Comparison of ENCODE assay signal across 8 cellular contexts in the genomic region with DNA sequence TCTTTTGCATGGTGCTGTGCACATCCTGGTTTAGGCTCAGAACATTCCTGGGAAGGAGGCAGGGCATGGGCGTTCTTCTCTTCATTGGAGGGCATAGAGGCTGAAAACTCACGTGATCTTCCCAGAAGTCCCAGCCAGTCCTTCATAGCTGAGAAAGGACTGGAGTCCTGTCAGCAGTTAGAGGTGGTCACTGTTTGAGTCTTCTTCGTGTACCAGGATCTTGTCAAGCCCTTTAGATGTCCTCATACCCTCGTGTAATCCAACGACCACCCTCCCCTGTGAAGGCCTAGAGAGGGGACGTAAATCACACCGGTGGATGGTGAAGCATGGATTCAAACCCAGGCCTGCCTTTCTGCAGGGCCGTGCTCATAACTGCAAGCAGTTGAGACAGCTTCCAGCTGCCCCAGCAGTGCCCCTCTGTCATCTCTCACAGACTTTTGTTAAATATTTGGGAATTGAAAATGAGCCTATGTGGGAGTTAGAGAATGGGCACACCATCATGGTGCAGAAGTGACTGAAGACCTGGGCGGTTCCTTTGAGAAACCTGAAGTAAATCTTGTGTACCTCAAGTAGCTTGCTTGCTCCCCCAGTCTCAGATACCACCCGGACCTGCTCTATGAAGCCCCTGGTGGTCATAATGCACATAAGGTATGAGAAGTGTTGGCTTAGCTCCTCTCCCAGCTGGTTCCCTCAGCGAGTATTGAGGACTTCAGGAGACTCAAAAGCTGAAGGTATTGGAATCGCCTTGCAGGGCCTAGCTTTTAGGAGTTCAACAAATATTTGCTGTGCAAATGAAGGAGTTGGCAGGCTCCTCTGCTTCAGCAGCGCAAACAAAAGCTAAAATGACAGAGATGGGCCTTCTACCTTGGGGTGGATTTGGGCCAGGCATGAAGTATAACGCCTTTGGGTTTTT. TPM values are rescaled to one million over a fixed set of nuclear protein-coding genes. Genes with fewer than 3 reads are reported as not detected.
DNase-seq lines count a peak whose midpoint lies in the region; ATAC-seq and TF ChIP-seq lines count a peak whose summit lies in the region.

No MANE protein-coding gene starts in this region.

- H3K27ac ChIP-seq in heart left ventricle, result peak overlapping the region in 8 of 12 donors; percentile 3 to 91 (median 83)
- no peak overlapping the region for H3K27ac ChIP-seq in endodermal cell (ENCODE audit: low read depth, low read length)
- H3K27ac ChIP-seq in parathyroid adenoma, result peak overlapping the region; percentile 40

- H3K36me3 ChIP-seq in heart left ventricle (no peaks in the 10 kb centered on the region), endodermal cell (ENCODE audit: control insufficient read depth, insufficient read depth, low read length) (no peaks in the 10 kb centered on the region), parathyroid adenoma (ENCODE audit: control insufficient read depth, insufficient read depth, low read length) (no peaks in the 10 kb centered on the region)

- H3K36me3 Mint-ChIP-seq in endodermal cell (ENCODE audit: low read depth), result no peaks in the 10 kb centered on the region

- no peak overlapping the region for H3K9ac ChIP-seq in endodermal cell (ENCODE audit: extremely low read depth, low read length, poor library complexity, severe bottlenecking)
- H3K9ac ChIP-seq in parathyroid adenoma, result no peak overlapping the region

- peaks cover 50% of the 10 kb centered on the region for H3K79me2 ChIP-seq in parathyroid adenoma

- H3K4me3 Mint-ChIP-seq in endodermal cell, result peak overlapping the region; percentile 73

- intact Hi-C loops in heart left ventricle (cut with DNase I) (loop anchor here in 7 of 10 donors (2.0 to 5.0 kb wide), 9 partner anchors 38 to 63 kb away; no protein-coding TSS in a partner anchor), cardiac septum (cut with DNase I) (loop anchor here (2.0 kb wide), 2 partner anchors 39 to 61 kb away; no protein-coding TSS in a partner anchor)

- peak in 3 of 4 donors; percentile 31 to 40 (median 38) for ATAC-seq in heart left ventricle
- ATAC-seq in GM21447 (IDR thresholded peaks at IDR 0.05; ENCODE audit: unreplicated experiment), result no peak

- H3K9me3 Mint-ChIP-seq in endodermal cell, result peaks cover 9% of the 10 kb centered on the region

- H3K4me3 ChIP-seq in heart left ventricle, result peak overlapping the region in 11 of 12 donors; percentile 50 to 95 (median 72)
- H3K4me3 ChIP-seq in endodermal cell (ENCODE audit: low read length), result peak overlapping the region; percentile 86
- peak overlapping the region; percentile 85 for H3K4me3 ChIP-seq in parathyroid adenoma (ENCODE audit: low read depth, low read length)

- peaks cover 0 to 14% (median 0%) of the 10 kb centered on the region in 9 donors for H3K27me3 ChIP-seq in heart left ventricle
- peaks cover 31% of the 10 kb centered on the region for H3K27me3 ChIP-seq in endodermal cell (ENCODE audit: control insufficient read depth, insufficient read depth, low read length, poor library complexity, severe bottlenecking)
- H3K27me3 ChIP-seq in parathyroid adenoma (ENCODE audit: control insufficient read depth, insufficient read depth, low read length), result no peaks in the 10 kb centered on the region

- DNase-seq in heart left ventricle (no peak), cardiac septum (ENCODE audit: low spot score) (no peak), NCI-H146 (lab: John Stamatoyannopoulos, UW) (peak; percentile 60), endodermal cell (peak; percentile 83), occipital lobe (lab: John Stamatoyannopoulos, UW) (no peak)
- peak; percentile 41 to 48 for DNase-seq in activated CD4-positive, alpha-beta T cell treated with anti-CD3 and anti-CD28 coated beads, Interleukin-2, amount 50 U/mL, for 4 hours

- peak overlapping the region; percentile 96 for H3K4me2 ChIP-seq in parathyroid adenoma (ENCODE audit: low read length)

- peak overlapping the region; percentile 69 for H3K27ac Mint-ChIP-seq in endodermal cell

- TF ChIP-seq CTCF in heart left ventricle (IDR thresholded peaks at IDR 0.05) (peak in 10 of 12 donors; percentile 13 to 51 (median 37)), endodermal cell (conservative IDR thresholded peaks at IDR 0.05) (peak; percentile 78), parathyroid adenoma (IDR thresholded peaks at IDR 0.05) (peak; percentile 39)

- no peak for TF ChIP-seq POLR2A in heart left ventricle (IDR thresholded peaks at IDR 0.05)

- H3K27me3 Mint-ChIP-seq in endodermal cell (ENCODE audit: insufficient read depth), result peaks cover 33% of the 10 kb centered on the region

- H2AFZ ChIP-seq in parathyroid adenoma, result peak overlapping the region; percentile 84

- peaks cover 22% of the 10 kb centered on the region for H3K4me1 Mint-ChIP-seq in endodermal cell

- H3K9me3 ChIP-seq in heart left ventricle (peaks cover 0 to 14% (median 4%) of the 10 kb centered on the region in 12 donors), endodermal cell (ENCODE audit: control insufficient read depth, low read length) (peaks cover 13% of the 10 kb centered on the region), parathyroid adenoma (ENCODE audit: control insufficient read depth, low read length) (no peaks in the 10 kb centered on the region)

- H3K4me1 ChIP-seq in heart left ventricle, result peaks cover 0 to 24% (median 8%) of the 10 kb centered on the region in 12 donors
- no peaks in the 10 kb centered on the region for H3K4me1 ChIP-seq in endodermal cell (ENCODE audit: control insufficient read depth, insufficient read depth, low read length)
- H3K4me1 ChIP-seq in parathyroid adenoma, result peaks cover 12% of the 10 kb centered on the region

- WGBS in heart left ventricle, 4 donors, result 61 to 74% (median 68%) methylated on average over 14 of the region's 14 CpGs
- WGBS in endodermal cell (ENCODE audit: insufficient coverage in 1 of 2, insufficient read length in 1 of 2), 2 experiments, result 87% methylated on average over 10 to 14 of the region's 14 CpGs

RNA-seq across cellular contexts. Expression of a gene that starts 1.4 kb away (rescaled TPM):
- total RNA-seq in heart left ventricle (10 to 100 TPM in 1 of 9 donors, 1 to 10 TPM in 8; 1.7 to 12.1 (median 3.5) TPM), cardiac septum (5.5 TPM), endodermal cell (10 to 100 TPM in 1 of 2 donors, 1 to 10 TPM in 1; 5.8 to 11.6 TPM), occipital lobe (0.31 TPM)
- 1 to 10 TPM; 4.8 to 6.4 TPM for polyA plus RNA-seq in heart left ventricle
- polyA plus RNA-seq in endodermal cell (2013, experiment 1 of 2), result 6.5 TPM
- polyA plus RNA-seq in endodermal cell (2013, experiment 2 of 2), result 5.8 TPM

Comparison
In these comparisons a context has a peak if more than half of its experiments do, and no peak if none do; other contexts are left out.
1. DNase-seq: peak in NCI-H146 (single experiment), activated CD4-positive, alpha-beta T cell treated with anti-CD3 and anti-CD28 coated beads, Interleukin-2, amount 50 U/mL, for 4 hours (2 of 2) and endodermal cell (single experiment); none in heart left ventricle (0 of 5), cardiac septum (single experiment) and occipital lobe (single experiment).
2. Peak in every context shown above with its lines, with median percentiles within 50 percentile points of each other: H3K4me3 ChIP-seq and CTCF ChIP-seq.